Comparison of ENCODE assay signal across 2 cellular contexts in the genomic region with DNA sequence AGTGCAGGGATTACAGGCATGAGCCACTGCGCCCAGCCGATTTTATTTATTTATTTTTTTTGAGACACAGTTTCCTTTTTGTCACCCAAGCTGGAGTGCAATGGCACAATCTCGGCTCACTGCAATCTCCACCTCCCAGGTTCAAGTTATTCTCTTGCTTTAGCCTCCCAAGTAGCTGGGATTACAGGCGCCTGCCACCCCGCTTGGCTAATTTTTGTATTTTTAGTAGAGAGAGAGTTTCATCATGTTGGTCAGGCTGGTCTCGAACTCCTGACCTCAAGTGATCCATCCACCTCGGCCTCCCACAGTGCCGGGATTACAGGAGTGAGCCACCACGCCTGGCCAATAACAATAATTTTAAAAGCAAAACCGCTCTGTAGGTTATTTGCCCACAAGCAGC. TPM values are rescaled to one million over a fixed set of nuclear protein-coding genes. Genes with fewer than 3 reads are reported as not detected.
"Had no signal": no experiment of that assay in that cellular context is flagged by ENCODE, and none has a peak within 500 bp of the region (broad histone marks: within the 10 kb centered on the region; RNA-seq: fewer than 3 reads in every experiment).

No MANE protein-coding gene starts in this region.

RNA-seq across cellular contexts. Expression of a gene that starts 3.4 kb away (rescaled TPM):
- total RNA-seq: HepG2, HT-29 had no signal
- polyA plus RNA-seq: HepG2 had no signal
